9 cellular contexts compared by ENCODE assay signal in the genomic region with DNA sequence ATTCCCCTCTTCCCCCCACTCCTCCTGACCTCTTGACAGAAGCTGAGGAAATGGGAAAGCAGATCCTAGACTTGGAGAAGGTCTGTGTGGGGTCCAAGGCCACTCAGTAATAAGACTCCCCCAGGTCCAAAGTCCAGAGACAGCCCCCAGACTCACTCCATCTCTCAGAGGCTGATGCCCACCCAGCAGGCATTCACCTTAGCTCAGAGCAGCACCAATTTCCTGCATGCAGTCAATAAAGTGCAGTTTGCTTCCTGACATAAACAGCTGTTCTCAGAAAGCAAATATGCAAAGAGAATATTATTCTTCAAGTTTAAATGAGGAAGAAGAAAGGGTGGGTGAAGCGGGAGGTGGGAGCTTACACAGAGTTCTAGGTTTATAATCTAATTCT.
DNase-seq lines count a peak whose midpoint lies in the region; ATAC-seq and TF ChIP-seq lines count a peak whose summit lies in the region.
"Had no signal": no experiment of that assay in that cellular context is flagged by ENCODE, and none has a peak within 500 bp of the region (broad histone marks: within the 10 kb centered on the region; RNA-seq: fewer than 3 reads in every experiment).

No MANE protein-coding gene starts in this region.

- peaks cover 28% of the 10 kb centered on the region for H3K4me1 Mint-ChIP-seq in activated CD4-positive, alpha-beta T cell treated with anti-CD3 and anti-CD28 coated beads, Interleukin-2, amount 10 ng/mL, durations not matched to agents 7 days and 5 days
- H3K4me1 Mint-ChIP-seq in activated B cell treated with CpG ODN at 0.5 μM for 24 hours: peaks cover 34% of the 10 kb centered on the region

- DNase-seq in activated CD4-positive, alpha-beta T cell treated with anti-CD3 and anti-CD28 coated beads, Interleukin-2, amount 10 ng/mL, durations not matched to agents 7 days and 5 days: peak; percentile 12
- no peak for DNase-seq in activated CD4-positive, alpha-beta T cell treated with anti-CD3 and anti-CD28 coated beads, Interleukin-2, amount 50 U/mL, for 4 hours
- DNase-seq in activated B cell treated with CpG ODN at 0.5 μM for 24 hours (no peak), tibial artery (no peak), posterior vena cava (ENCODE audit: low spot score) (no peak)
- DNase-seq: kidney had no signal

- H3K4me3 Mint-ChIP-seq in activated CD4-positive, alpha-beta T cell treated with anti-CD3 and anti-CD28 coated beads, Interleukin-2, amount 10 ng/mL, durations not matched to agents 7 days and 5 days: peak overlapping the region; percentile 69
- peak overlapping the region; percentile 88 for H3K4me3 Mint-ChIP-seq in activated B cell treated with CpG ODN at 0.5 μM for 24 hours

- H3K27ac Mint-ChIP-seq in activated CD4-positive, alpha-beta T cell treated with anti-CD3 and anti-CD28 coated beads, Interleukin-2, amount 10 ng/mL, durations not matched to agents 7 days and 5 days: peak overlapping the region; percentile 97
- peak overlapping the region; percentile 91 for H3K27ac Mint-ChIP-seq in activated B cell treated with CpG ODN at 0.5 μM for 24 hours

- no peaks in the 10 kb centered on the region for H3K36me3 Mint-ChIP-seq in activated CD4-positive, alpha-beta T cell treated with anti-CD3 and anti-CD28 coated beads, Interleukin-2, amount 10 ng/mL, durations not matched to agents 7 days and 5 days (ENCODE audit: low read depth)
- no peaks in the 10 kb centered on the region for H3K36me3 Mint-ChIP-seq in activated B cell treated with CpG ODN at 0.5 μM for 24 hours (ENCODE audit: low read depth)

- H3K27ac ChIP-seq in layer of hippocampus (ENCODE audit: low read depth, low read length) (peak overlapping the region; percentile 94), tibial artery (peak overlapping the region; percentile 76 to 80)

- no peaks in the 10 kb centered on the region for H3K27me3 Mint-ChIP-seq in activated CD4-positive, alpha-beta T cell treated with anti-CD3 and anti-CD28 coated beads, Interleukin-2, amount 10 ng/mL, durations not matched to agents 7 days and 5 days
- no peaks in the 10 kb centered on the region for H3K27me3 Mint-ChIP-seq in activated B cell treated with CpG ODN at 0.5 μM for 24 hours

- CTCF ChIA-PET in activated CD4-positive, alpha-beta T cell treated with anti-CD3 and anti-CD28 coated beads, Interleukin-2, amount 10 ng/mL, durations not matched to agents 7 days and 5 days (lab: Charles Lee): interaction anchor here (0.8 to 2.3 kb wide), 2 partner anchors 19 to 35 kb away, joined by 3 to 6 read pairs; no protein-coding TSS in a partner anchor
- CTCF ChIA-PET in activated B cell treated with CpG ODN at 0.5 μM for 24 hours (lab: Charles Lee): interaction anchor here (1.2 kb wide), 1 partner anchor 14 kb away, joined by 3 read pairs; no protein-coding TSS in a partner anchor

- H3K36me3 ChIP-seq in tibial artery: no peaks in the 10 kb centered on the region

- peaks cover 0 to 12% (median 9%) of the 10 kb centered on the region in 4 donors for H3K4me1 ChIP-seq in tibial artery

- POLR2A ChIA-PET in activated CD4-positive, alpha-beta T cell treated with anti-CD3 and anti-CD28 coated beads, Interleukin-2, amount 10 ng/mL, durations not matched to agents 7 days and 5 days (lab: Charles Lee): no interaction called here
- POLR2A ChIA-PET in activated B cell treated with CpG ODN at 0.5 μM for 24 hours (lab: Charles Lee): interaction anchor here (1.0 to 1.7 kb wide), 8 partner anchors 15 to 1019 kb away, joined by 3 to 13 read pairs (median 6); partner anchors contain the start of genes ACYP2, CLHC1, RPS27A and RTN4

- H3K9me3 Mint-ChIP-seq in activated CD4-positive, alpha-beta T cell treated with anti-CD3 and anti-CD28 coated beads, Interleukin-2, amount 10 ng/mL, durations not matched to agents 7 days and 5 days: no peaks in the 10 kb centered on the region
- H3K9me3 Mint-ChIP-seq in activated B cell treated with CpG ODN at 0.5 μM for 24 hours: no peaks in the 10 kb centered on the region

- intact Hi-C loops in activated B cell treated with CpG ODN at 0.5 μM for 24 hours (cut with micrococcal nuclease) (loop anchor here (1.0 to 10.0 kb wide), 4 partner anchors 18 to 560 kb away; partner anchors contain the start of genes PNPT1 and RTN4), tibial artery (cut with DNase I; ENCODE audit: low total_unique reads) (no loop called here), posterior vena cava (cut with DNase I) (no loop called here)

- peak; percentile 45 for ATAC-seq in activated B cell treated with CpG ODN at 0.5 μM for 24 hours (ENCODE audit: low read depth)
- no peak for ATAC-seq in GM18520 (IDR thresholded peaks at IDR 0.05; ENCODE audit: unreplicated experiment)
- ATAC-seq in HG02870 (IDR thresholded peaks at IDR 0.05; ENCODE audit: unreplicated experiment): no peak

- no peak for TF ChIP-seq CTCF in activated B cell treated with CpG ODN at 0.5 μM for 24 hours (IDR thresholded peaks at IDR 0.05)
- no peak for TF ChIP-seq CTCF in tibial artery (IDR thresholded peaks at IDR 0.05)

- H3K4me3 ChIP-seq in tibial artery: peak overlapping the region; percentile 46 to 52

- no peaks in the 10 kb centered on the region for H3K9me3 ChIP-seq in tibial artery

- H3K27me3 ChIP-seq in layer of hippocampus (ENCODE audit: control insufficient read depth, insufficient read depth, low read length) (no peaks in the 10 kb centered on the region), tibial artery (no peaks in the 10 kb centered on the region)
